ENCODE assay signal across 8 cellular contexts in the genomic region with DNA sequence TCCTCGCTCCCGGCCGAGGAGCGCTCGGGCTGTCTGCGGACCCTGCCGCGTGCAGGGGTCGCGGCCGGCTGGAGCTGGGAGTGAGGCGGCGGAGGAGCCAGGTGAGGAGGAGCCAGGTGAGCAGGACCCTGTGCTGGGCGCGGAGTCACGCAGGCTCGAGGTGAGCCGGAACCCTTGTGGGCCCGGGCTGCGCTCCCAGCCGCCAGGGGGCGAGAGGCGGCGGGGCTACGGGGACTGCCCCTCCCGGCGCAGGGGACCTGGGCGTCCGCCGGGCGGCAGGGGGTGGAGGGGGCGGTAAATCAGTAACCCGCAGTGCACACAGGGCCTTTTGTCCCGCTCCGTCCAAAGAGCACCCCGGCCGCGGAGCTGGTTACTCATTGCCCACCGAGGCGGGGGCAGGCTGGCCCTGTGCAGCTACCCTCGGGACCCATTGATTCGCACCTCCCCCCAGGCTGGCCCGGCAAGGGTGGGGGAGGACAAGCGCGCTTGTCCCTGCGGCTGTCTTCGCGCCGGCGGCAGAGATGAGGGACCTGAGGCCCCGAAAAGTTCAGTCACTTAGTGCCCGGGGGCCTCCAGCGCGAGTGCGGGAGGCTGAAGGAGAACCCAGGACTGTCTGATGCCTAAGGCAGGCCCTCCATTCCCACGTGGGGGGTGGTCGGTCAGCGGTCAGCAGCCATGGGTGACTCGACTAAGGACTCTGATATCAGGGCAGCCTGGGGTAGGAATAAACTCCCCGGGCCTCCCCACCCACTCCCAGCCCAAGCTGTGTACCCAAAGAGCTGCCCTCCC. TPM values are rescaled to one million over a fixed set of nuclear protein-coding genes. Genes with fewer than 3 reads are reported as not detected.
A peak's percentile ranks its signal among the peaks of the same experiment; 100 is the strongest.
DNase-seq lines count a peak whose midpoint lies in the region; ATAC-seq and TF ChIP-seq lines count a peak whose summit lies in the region.

No MANE protein-coding gene starts in this region.

- no peak overlapping the region for H3K4me3 ChIP-seq in body of pancreas

- TF ChIP-seq POLR2A in body of pancreas (IDR thresholded peaks at IDR 0.05) = peak; percentile 60 to 85 (median 74)

- intact Hi-C loops in body of pancreas (cut with DNase I) = no loop called here

- no peaks in the 10 kb centered on the region for H3K36me3 ChIP-seq in body of pancreas (replicated peaks in 1 of 2; ENCODE audit: insufficient read depth in 1 of 2, low read depth in 2 of 2)

- TF ChIP-seq CTCF in C4-2B (conservative IDR thresholded peaks at IDR 0.05) (peak; percentile 87), body of pancreas (IDR thresholded peaks at IDR 0.05) (peak; percentile 70 to 90 (median 86))

- peaks cover 50% of the 10 kb centered on the region for H3K4me1 ChIP-seq in body of pancreas

- DNase-seq in T-helper 2 cell (peak; percentile 32 to 64 (median 58)), body of pancreas (peak; percentile 84 to 93 (median 89)), left lobe of liver (ENCODE audit: low spot score) (peak; percentile 98), NCI-H526 treated with DMSO at 0.1 percent for 48 hours (lab: John Stamatoyannopoulos, UW) (no peak)
- peak in 2 of 3 experiments; percentile 6 to 47 for DNase-seq in stimulated activated CD4-positive, alpha-beta T cell treated with anti-CD3 and anti-CD28 coated beads, TNF-alpha, amount 100 ng/mL, for 24 hours (ENCODE audit: low read depth in 3 of 3)

- ATAC-seq in GM19324 (IDR thresholded peaks at IDR 0.05; ENCODE audit: low FRiP score, unreplicated experiment) (peak; percentile 43), HG03571 (IDR thresholded peaks at IDR 0.05; ENCODE audit: unreplicated experiment) (peak; percentile 65), body of pancreas (peak; percentile 87), left lobe of liver (peak; percentile 84)

- peak overlapping the region; percentile 32 for H3K27ac ChIP-seq in C4-2B
- peak overlapping the region; percentile 68 to 89 (median 80) for H3K27ac ChIP-seq in body of pancreas

- no peaks in the 10 kb centered on the region for H3K9me3 ChIP-seq in body of pancreas

- no peaks in the 10 kb centered on the region for H3K27me3 ChIP-seq in body of pancreas

- 5 to 6% methylated on average over 15 to 60 of the region's 60 CpGs for WGBS in body of pancreas, 2 donors

RNA-seq across cellular contexts. Expression of gene FGFR4, which starts 0.4 kb away (rescaled TPM):
- total RNA-seq in body of pancreas = 10 to 100 TPM; 33.7 to 63.9 TPM
- total RNA-seq in left lobe of liver = 89.8 TPM

RNA-seq across cellular contexts. Expression of gene NSD1, which starts 46.5 kb away (rescaled TPM):
- total RNA-seq in body of pancreas (10 to 100 TPM; 29.8 to 32.0 TPM), left lobe of liver (30.4 TPM)
